In genomic region chr22:48282804-48283203, GRCh38 we compare ENCODE assay signal across 34 cellular contexts.
"Had no signal": no experiment of that assay in that cellular context is flagged by ENCODE, and none has a peak within 500 bp of the region (broad histone marks: within the 10 kb centered on the region; RNA-seq: fewer than 3 reads in every experiment).

No MANE protein-coding gene starts in this region.

- ATAC-seq: activated naive CD4-positive, alpha-beta T cell treated with anti-CD3 and anti-CD28 coated beads, Interleukin-2, amount 50 U/mL, for 72 hours; activated naive CD8-positive, alpha-beta T cell treated with anti-CD3 and anti-CD28 coated beads, Interleukin-2, amount 50 U/mL, for 24 hours; activated T-cell treated with anti-CD3 and anti-CD28 coated beads, Interleukin-2, amount 50 U/mL, for 4 hours; activated T-cell treated with anti-CD3 and anti-CD28 coated beads, Interleukin-2, amount 50 U/mL, for 72 hours; activated T-helper 17 cell treated with anti-CD3 and anti-CD28 coated beads, Interleukin-2, amount 50 U/mL, for 72 hours; body of pancreas had no signal

- H3K27ac ChIP-seq: adrenal gland, ascending aorta, body of pancreas, brain microvascular endothelial cell, breast epithelium, cardiac muscle cell had no signal

- H3K4me3 ChIP-seq: adrenal gland, ascending aorta, body of pancreas, breast epithelium, cardiac muscle cell had no signal

- FAIRE-seq: astrocyte, bronchial epithelial cell had no signal

- H3K9me3 ChIP-seq: adrenal gland, ascending aorta, body of pancreas, breast epithelium had no signal

- H3K36me3 ChIP-seq: adrenal gland, ascending aorta, brain microvascular endothelial cell, breast epithelium, cardiac muscle cell had no signal

- H3K4me1 ChIP-seq: adrenal gland, ascending aorta, body of pancreas had no signal

- H3K27me3 ChIP-seq: adrenal gland, ascending aorta, body of pancreas, brain microvascular endothelial cell, breast epithelium, cardiac muscle cell had no signal

- DNase-seq: activated effector memory CD4-positive, alpha-beta T cell treated with anti-CD3 and anti-CD28 coated beads, Interleukin-2, amount 50 U/mL, for 16 hours; activated effector memory CD4-positive, alpha-beta T cell treated with Interleukin-2 at 50 U/mL for 16 hours; activated gamma-delta T cell; activated gamma-delta T cell treated with Interleukin-2 at 50 U/mL for 16 hours; activated naive CD4-positive, alpha-beta T cell; activated naive CD4-positive, alpha-beta T cell treated with anti-CD3 and anti-CD28 coated beads for 36 hours; activated naive CD4-positive, alpha-beta T cell treated with anti-CD3 and anti-CD28 coated beads, Interleukin-2, amount 10 ng/mL, durations not matched to agents 7 days and 5 days; activated naive CD4-positive, alpha-beta T cell treated with anti-CD3 and anti-CD28 coated beads, Interleukin-2, amount 50 U/mL, for 16 hours; activated naive CD4-positive, alpha-beta T cell treated with Interleukin-2 at 50 U/mL for 16 hours; activated naive CD8-positive, alpha-beta T cell treated with anti-CD3 and anti-CD28 coated beads for 36 hours; activated naive CD8-positive, alpha-beta T cell treated with anti-CD3 and anti-CD28 coated beads, Interleukin-2, amount 10 ng/mL, durations not matched to agents 7 days and 5 days; activated naive CD8-positive, alpha-beta T cell treated with anti-CD3 and anti-CD28 coated beads, Interleukin-2, amount 50 U/mL, for 24 hours; activated T-cell treated with anti-CD3 and anti-CD28 coated beads, Interleukin-2, amount 50 U/mL, for 1 hour; activated T-cell treated with anti-CD3 and anti-CD28 coated beads, Interleukin-2, amount 50 U/mL, for 24 hours; activated T-cell treated with anti-CD3 and anti-CD28 coated beads, Interleukin-2, amount 50 U/mL, for 4 hours; activated T-cell treated with anti-CD3 and anti-CD28 coated beads, Interleukin-2, amount 50 U/mL, for 48 hours; activated T-cell treated with anti-CD3 and anti-CD28 coated beads, Interleukin-2, amount 50 U/mL, for 72 hours; adrenal gland; amniotic stem cell; amygdala; anterior cingulate cortex; aorta; body of pancreas; brain microvascular endothelial cell; caudate nucleus; central memory CD4-positive, alpha-beta T cell; cerebellar nuclear complex had no signal
